Comparison of ENCODE assay signal across 22 cellular contexts in genomic region chr20:14544688-14545087, GRCh38.
DNase-seq lines count a peak whose midpoint lies in the region; ATAC-seq and TF ChIP-seq lines count a peak whose summit lies in the region.
"Had no signal": no experiment of that assay in that cellular context is flagged by ENCODE, and none has a peak within 500 bp of the region (broad histone marks: within the 10 kb centered on the region; RNA-seq: fewer than 3 reads in every experiment).

No MANE protein-coding gene starts in this region.

- peak; percentile 72 for ATAC-seq in upper lobe of right lung
- ATAC-seq: GM12878, HCT116, PC-3 had no signal

- no peaks in the 10 kb centered on the region for H3K4me1 ChIP-seq in upper lobe of right lung
- H3K4me1 ChIP-seq: SJSA1 had no signal

- no peak for TF ChIP-seq CTCF in upper lobe of right lung (IDR thresholded peaks at IDR 0.05)

- CTCF ChIA-PET in activated CD4-positive, alpha-beta memory T cell treated with anti-CD3 and anti-CD28 coated beads for 36 hours (lab: Charles Lee) = no interaction called here

- no peaks in the 10 kb centered on the region for H3K27me3 ChIP-seq in upper lobe of right lung
- H3K27me3 ChIP-seq: SJSA1 had no signal

- intact Hi-C loops in upper lobe of right lung (cut with DNase I) = no loop called here
- intact Hi-C loops in activated CD4-positive, alpha-beta memory T cell treated with anti-CD3 and anti-CD28 coated beads for 36 hours (cut with micrococcal nuclease) = no loop called here

- H3K27ac Mint-ChIP-seq in activated CD4-positive, alpha-beta memory T cell treated with anti-CD3 and anti-CD28 coated beads for 36 hours = no peak overlapping the region

- DNase-seq in NCI-H2171 treated with DMSO at 0.1 percent for 48 hours (lab: John Stamatoyannopoulos, UW) (peak; percentile 15), NCI-H2171 (lab: John Stamatoyannopoulos, UW) (no peak), NCI-H446 (lab: John Stamatoyannopoulos, UW) (peak; percentile 81 to 92), cerebellar cortex (ENCODE audit: low spot score) (peak; percentile 66), upper lobe of right lung (no peak), HT-29 (ENCODE audit: low spot score) (no peak), DMS153 treated with DMSO at 0.1 percent for 48 hours (lab: John Stamatoyannopoulos, UW; ENCODE audit: unreplicated experiment) (no peak)
- DNase-seq in activated CD4-positive, alpha-beta memory T cell treated with anti-CD3 and anti-CD28 coated beads for 36 hours = no peak
- DNase-seq: Calu3; DMS53; NCI-H1048; NCI-H1436; NCI-H187; NCI-H2081 treated with DMSO at 0.1 percent for 48 hours; NCI-H510A treated with DMSO at 0.1 percent for 48 hours; NCI-H82; NK-92 treated with Interleukin-12 subunit alpha and Interleukin-12 subunit beta, amount 100 ng/mL, for 24 hours; PC-3 had no signal

- no peaks in the 10 kb centered on the region for H3K36me3 Mint-ChIP-seq in activated CD4-positive, alpha-beta memory T cell treated with anti-CD3 and anti-CD28 coated beads for 36 hours

- H3K9me3 ChIP-seq in upper lobe of right lung = no peaks in the 10 kb centered on the region

- no peak overlapping the region for H3K4me3 Mint-ChIP-seq in activated CD4-positive, alpha-beta memory T cell treated with anti-CD3 and anti-CD28 coated beads for 36 hours

- H3K27me3 Mint-ChIP-seq in activated CD4-positive, alpha-beta memory T cell treated with anti-CD3 and anti-CD28 coated beads for 36 hours = no peaks in the 10 kb centered on the region

- no peak overlapping the region for H3K4me3 ChIP-seq in upper lobe of right lung
- H3K4me3 ChIP-seq: GM12878, SJSA1 had no signal

- peaks cover 11% of the 10 kb centered on the region for H3K9me3 Mint-ChIP-seq in activated CD4-positive, alpha-beta memory T cell treated with anti-CD3 and anti-CD28 coated beads for 36 hours

- no peaks in the 10 kb centered on the region for H3K36me3 ChIP-seq in upper lobe of right lung
- H3K36me3 ChIP-seq: SJSA1 had no signal

- no peak overlapping the region for H3K27ac ChIP-seq in upper lobe of right lung
- H3K27ac ChIP-seq: HL-60, SJSA1 had no signal

- POLR2A ChIA-PET in activated CD4-positive, alpha-beta memory T cell treated with anti-CD3 and anti-CD28 coated beads for 36 hours (lab: Charles Lee) = no interaction called here

- H3K4me1 Mint-ChIP-seq in activated CD4-positive, alpha-beta memory T cell treated with anti-CD3 and anti-CD28 coated beads for 36 hours (ENCODE audit: low read depth) = no peaks in the 10 kb centered on the region

Comparison
In these comparisons a context has a peak if more than half of its experiments do, and no peak if none do; other contexts are left out.
1. DNase-seq: peak in NCI-H2171 treated with DMSO at 0.1 percent for 48 hours (single experiment), NCI-H446 (2 of 2) and cerebellar cortex (single experiment); none in NCI-H2171 (single experiment), upper lobe of right lung (single experiment), activated CD4-positive, alpha-beta memory T cell treated with anti-CD3 and anti-CD28 coated beads for 36 hours (single experiment), HT-29 (single experiment) and DMS153 treated with DMSO at 0.1 percent for 48 hours (single experiment).